8 cellular contexts compared by ENCODE assay signal in genomic region chr1:206464456-206464964, GRCh38. TPM values are rescaled to one million over a fixed set of nuclear protein-coding genes. Genes with fewer than 3 reads are reported as not detected.
DNase-seq lines count a peak whose midpoint lies in the region; TF ChIP-seq lines count a peak whose summit lies in the region.
"Had no signal": no experiment of that assay in that cellular context is flagged by ENCODE, and none has a peak within 500 bp of the region (broad histone marks: within the 10 kb centered on the region; RNA-seq: fewer than 3 reads in every experiment).

No MANE protein-coding gene starts in this region.

- DNase-seq in G401 (ENCODE audit: low spot score) (peak; percentile 61), RPMI7951 (ENCODE audit: low read depth) (peak; percentile 75), epithelial cell of esophagus (ENCODE audit: low read depth) (peak; percentile 77), pulmonary artery endothelial cell (ENCODE audit: low read depth, low spot score) (peak; percentile 57), NCI-H1048 (lab: John Stamatoyannopoulos, UW) (no peak), NOMO-1 (lab: John Stamatoyannopoulos, UW; ENCODE audit: unreplicated experiment in 2 of 2) (no peak)
- DNase-seq in activated effector memory CD4-positive, alpha-beta T cell treated with anti-CD3 and anti-CD28 coated beads, Interleukin-2, amount 50 U/mL, for 16 hours = no peak
- DNase-seq: NCI-H1092 had no signal

- in situ Hi-C loops in G401 (cut with HindIII; ENCODE audit: low sequenced_read_pairs) = no loop called here

- TF ChIP-seq CTCF in epithelial cell of esophagus (IDR thresholded peaks at IDR 0.05; ENCODE audit: insufficient read depth, low read depth, low read length, missing control alignments) = no peak

- H3K4me3 ChIP-seq in epithelial cell of esophagus (ENCODE audit: low read length) = no peak overlapping the region

RNA-seq across cellular contexts. Expression of gene IKBKE, which starts 5.8 kb away (rescaled TPM):
- 12.7 and 27.8 TPM in 2 replicates for total RNA-seq in G401 (2014; rRNA removed; shearing (Covaris generic))
- 8.9 and 9.0 TPM in 2 replicates for total RNA-seq in RPMI7951 (2014; rRNA removed; shearing (Covaris generic))
- 14.8 and 19.2 TPM in 2 replicates for total RNA-seq in pulmonary artery endothelial cell

RNA-seq across cellular contexts. Expression of gene RASSF5, which starts 42.8 kb away (rescaled TPM):
- total RNA-seq in G401 (2014; rRNA removed; shearing (Covaris generic)) = 0.68 TPM in 1 of 2 replicates, not detected in the other
- 0.24 and 0.59 TPM in 2 replicates for total RNA-seq in RPMI7951 (2014; rRNA removed; shearing (Covaris generic))
- 0.25 and 0.26 TPM in 2 replicates for total RNA-seq in pulmonary artery endothelial cell

Comparison
In these comparisons a context has a peak if more than half of its experiments do, and no peak if none do; other contexts are left out.
1. DNase-seq: peak in G401 (single experiment), RPMI7951 (single experiment), epithelial cell of esophagus (single experiment) and pulmonary artery endothelial cell (single experiment); none in NCI-H1048 (single experiment), activated effector memory CD4-positive, alpha-beta T cell treated with anti-CD3 and anti-CD28 coated beads, Interleukin-2, amount 50 U/mL, for 16 hours (single experiment) and NOMO-1 (0 of 2).